Comparison of ENCODE assay signal across 8 cellular contexts in the genomic region with DNA sequence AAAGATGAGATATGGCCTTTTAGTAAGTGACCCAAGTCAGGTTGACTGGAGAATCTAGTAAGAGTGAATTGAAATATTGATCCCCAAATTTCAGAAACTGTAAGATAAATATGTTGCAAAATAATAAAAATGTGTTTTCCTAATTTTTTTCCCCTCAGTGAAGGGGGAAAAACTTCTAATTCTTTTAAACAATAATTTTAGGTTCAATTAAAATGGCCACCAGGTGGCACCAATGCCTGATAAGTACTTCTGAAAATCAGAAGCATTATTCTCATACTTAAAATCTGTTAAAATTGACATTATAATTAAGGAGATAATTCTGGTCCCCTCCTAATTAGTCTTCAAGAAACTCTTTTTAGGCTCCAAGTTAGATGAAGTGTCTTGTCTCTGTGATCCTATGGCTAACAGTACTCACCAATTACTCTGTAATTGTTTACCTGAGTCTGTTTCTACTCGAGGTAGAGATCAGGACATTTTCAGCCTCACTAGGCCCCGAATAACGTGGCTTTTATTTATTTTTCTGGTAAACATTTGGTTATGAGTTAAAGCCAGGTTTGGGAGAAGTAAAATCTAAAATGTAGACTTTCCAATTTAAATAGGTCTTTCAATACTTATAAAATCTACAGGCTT. TPM values are rescaled to one million over a fixed set of nuclear protein-coding genes. Genes with fewer than 3 reads are reported as not detected.
DNase-seq lines count a peak whose midpoint lies in the region; ATAC-seq and TF ChIP-seq lines count a peak whose summit lies in the region.

No MANE protein-coding gene starts in this region.

- H3K36me3 ChIP-seq in colonic mucosa = no peaks in the 10 kb centered on the region

- H3K4me1 ChIP-seq in colonic mucosa = no peaks in the 10 kb centered on the region

- H3K27me3 Mint-ChIP-seq in CD4-positive, alpha-beta T cell = no peaks in the 10 kb centered on the region
- no peaks in the 10 kb centered on the region for H3K27me3 Mint-ChIP-seq in naive thymus-derived CD8-positive, alpha-beta T cell

- peaks cover 15% of the 10 kb centered on the region for H3K9me3 ChIP-seq in CD4-positive, alpha-beta T cell (ENCODE audit: control insufficient read depth, low read length)
- H3K9me3 ChIP-seq in colonic mucosa = no peaks in the 10 kb centered on the region

- no peak overlapping the region for H3K27ac Mint-ChIP-seq in CD4-positive, alpha-beta T cell
- H3K27ac Mint-ChIP-seq in naive thymus-derived CD8-positive, alpha-beta T cell = no peak overlapping the region

- peak; percentile 88 for TF ChIP-seq CTCF in CD4-positive, alpha-beta T cell (IDR thresholded peaks at IDR 0.05)
- TF ChIP-seq CTCF in GM13976 (IDR thresholded peaks at IDR 0.05; ENCODE audit: borderline replicate concordance, control extremely low read depth, extremely low read depth, insufficient read depth, missing control alignments) (no peak), colonic mucosa (IDR thresholded peaks at IDR 0.05) (peak; percentile 52)

- intact Hi-C loops in CD4-positive, alpha-beta T cell (cut with DNase I, micrococcal nuclease) = loop anchor here (1.0 to 10.0 kb wide), 6 partner anchors 136 to 569 kb away; no protein-coding TSS in a partner anchor
- intact Hi-C loops in colonic mucosa (cut with DNase I) = loop anchor here (2.0 kb wide), 1 partner anchor 149 kb away; no protein-coding TSS in a partner anchor

- H3K36me3 Mint-ChIP-seq in CD4-positive, alpha-beta T cell (ENCODE audit: low read depth) = peaks cover 21% of the 10 kb centered on the region
- peaks cover 7 to 27% (median 15%) of the 10 kb centered on the region in 3 donors for H3K36me3 Mint-ChIP-seq in naive thymus-derived CD8-positive, alpha-beta T cell

- no peak overlapping the region for H3K4me3 Mint-ChIP-seq in CD4-positive, alpha-beta T cell
- H3K4me3 Mint-ChIP-seq in naive thymus-derived CD8-positive, alpha-beta T cell = no peak overlapping the region

- POLR2A ChIA-PET in CD4-positive, alpha-beta T cell (lab: Charles Lee) = no interaction called here
- POLR2A ChIA-PET in naive thymus-derived CD8-positive, alpha-beta T cell (lab: Charles Lee) = no interaction called here

- peak in 5 of 10 experiments; percentile 5 to 16 (median 11) for DNase-seq in CD4-positive, alpha-beta T cell
- DNase-seq in GM13976 (ENCODE audit: low spot score) (peak; percentile 9), OCI-M1 (lab: John Stamatoyannopoulos, UW) (peak; percentile 58), colonic mucosa (peak; percentile 29)
- DNase-seq in naive thymus-derived CD8-positive, alpha-beta T cell = peak in 6 of 10 donors; percentile 6 to 53 (median 42)

- CTCF ChIA-PET in CD4-positive, alpha-beta T cell (lab: Charles Lee) = interaction anchor here (0.8 to 1.6 kb wide), 4 partner anchors 14 to 134 kb away, joined by 3 to 8 read pairs (median 4); no protein-coding TSS in a partner anchor

- no peak for ATAC-seq in CD4-positive, alpha-beta T cell (ENCODE audit: poor library complexity)
- no peak for ATAC-seq in naive thymus-derived CD8-positive, alpha-beta T cell
- ATAC-seq in HG02852 (IDR thresholded peaks at IDR 0.05; ENCODE audit: unreplicated experiment) (no peak), GM18511 (IDR thresholded peaks at IDR 0.05; ENCODE audit: unreplicated experiment) (no peak), HG03039 (IDR thresholded peaks at IDR 0.05; ENCODE audit: unreplicated experiment) (no peak)

- H3K4me1 Mint-ChIP-seq in CD4-positive, alpha-beta T cell (ENCODE audit: low read depth) = peaks cover 10% of the 10 kb centered on the region
- peaks cover 0 to 2% (median 0%) of the 10 kb centered on the region in 4 donors for H3K4me1 Mint-ChIP-seq in naive thymus-derived CD8-positive, alpha-beta T cell

- peaks cover 9% of the 10 kb centered on the region for H3K9me3 Mint-ChIP-seq in CD4-positive, alpha-beta T cell
- peaks cover 0 to 24% (median 13%) of the 10 kb centered on the region in 9 donors for H3K9me3 Mint-ChIP-seq in naive thymus-derived CD8-positive, alpha-beta T cell

- no peak overlapping the region for H3K4me3 ChIP-seq in colonic mucosa

- no peak overlapping the region for H3K9ac ChIP-seq in colonic mucosa (ENCODE audit: low read depth in 2 of 2, low read length in 2 of 2)

- no peak overlapping the region for H3K27ac ChIP-seq in CD4-positive, alpha-beta T cell (ENCODE audit: low read depth, low read length)
- no peak overlapping the region for H3K27ac ChIP-seq in colonic mucosa

- in situ Hi-C loops in GM13976 (cut with MboI; ENCODE audit: low sequenced_read_pairs, unreplicated experiment) = loop anchor here (10.0 kb wide), 1 partner anchor 141 kb away; no protein-coding TSS in a partner anchor

- no peaks in the 10 kb centered on the region for H3K27me3 ChIP-seq in CD4-positive, alpha-beta T cell (ENCODE audit: control insufficient read depth, insufficient read depth, low read length)
- H3K27me3 ChIP-seq in colonic mucosa = no peaks in the 10 kb centered on the region

RNA-seq across cellular contexts. Expression of a gene that starts 52.6 kb away (rescaled TPM):
- total RNA-seq in CD4-positive, alpha-beta T cell = 10 to 100 TPM; 58.4 to 60.1 TPM
- 10 to 100 TPM; 33.5 to 45.5 TPM for total RNA-seq in colonic mucosa
- 10 to 100 TPM; 40.1 to 41.5 TPM for total RNA-seq in naive thymus-derived CD8-positive, alpha-beta T cell
- polyA plus RNA-seq in naive thymus-derived CD8-positive, alpha-beta T cell = 10 to 100 TPM; 38.1 to 40.6 (median 39.6) TPM
